ENCODE assay signal across 15 cellular contexts in genomic region chr22:11066458-11067285, GRCh38.
DNase-seq lines count a peak whose midpoint lies in the region; ATAC-seq and TF ChIP-seq lines count a peak whose summit lies in the region.
"Had no signal": no experiment of that assay in that cellular context is flagged by ENCODE, and none has a peak within 500 bp of the region (broad histone marks: within the 10 kb centered on the region; RNA-seq: fewer than 3 reads in every experiment).

No MANE protein-coding gene starts in this region.

- H3K4me1 ChIP-seq in left ventricle myocardium inferior: no peaks in the 10 kb centered on the region
- no peaks in the 10 kb centered on the region for H3K4me1 ChIP-seq in gastroesophageal sphincter
- no peaks in the 10 kb centered on the region for H3K4me1 ChIP-seq in mucosa of descending colon (ENCODE audit: low read depth)
- no peaks in the 10 kb centered on the region for H3K4me1 ChIP-seq in aorta (ENCODE audit: control insufficient read depth in 1 of 2, insufficient read depth in 2 of 2, low read length in 2 of 2)
- H3K4me1 ChIP-seq: uterus had no signal

- H3K27ac ChIP-seq in left ventricle myocardium inferior (replicated peaks) (no peak overlapping the region), gastroesophageal sphincter (no peak overlapping the region), aorta (ENCODE audit: low read depth in 1 of 2, low read length in 2 of 2) (no peak overlapping the region)
- H3K27ac ChIP-seq: uterus had no signal

- H3K27me3 ChIP-seq in left ventricle myocardium inferior (ENCODE audit: low read depth) (peaks cover 15% of the 10 kb centered on the region), gastroesophageal sphincter (peaks cover 16% of the 10 kb centered on the region), aorta (ENCODE audit: control insufficient read depth in 1 of 2, insufficient read depth in 2 of 2, low read length in 1 of 2) (no peaks in the 10 kb centered on the region)
- H3K27me3 ChIP-seq: uterus had no signal

- H3K36me3 ChIP-seq in left ventricle myocardium inferior (no peaks in the 10 kb centered on the region), gastroesophageal sphincter (no peaks in the 10 kb centered on the region), mucosa of descending colon (ENCODE audit: low read depth) (no peaks in the 10 kb centered on the region), aorta (ENCODE audit: control insufficient read depth in 1 of 2, insufficient read depth in 2 of 2, low read length in 1 of 2) (no peaks in the 10 kb centered on the region)
- H3K36me3 ChIP-seq: uterus had no signal

- no peak for TF ChIP-seq POLR2A in gastroesophageal sphincter (IDR thresholded peaks at IDR 0.05)

- ATAC-seq in Right ventricle myocardium superior (ENCODE audit: poor library complexity) (peak; percentile 31), gastroesophageal sphincter (peak; percentile 72), mucosa of descending colon (peak; percentile 42), aorta (ENCODE audit: low FRiP score) (peak; percentile 87), HG02970 (IDR thresholded peaks at IDR 0.05; ENCODE audit: low FRiP score, unreplicated experiment) (no peak), HG03439 (IDR thresholded peaks at IDR 0.05; ENCODE audit: unreplicated experiment) (no peak)
- ATAC-seq: effector memory CD8-positive, alpha-beta T cell had no signal

- H3K4me3 ChIP-seq in left ventricle myocardium inferior: no peak overlapping the region
- no peak overlapping the region for H3K4me3 ChIP-seq in gastroesophageal sphincter
- no peak overlapping the region for H3K4me3 ChIP-seq in mucosa of descending colon
- no peak overlapping the region for H3K4me3 ChIP-seq in aorta (ENCODE audit: low read length in 2 of 2)
- H3K4me3 ChIP-seq: uterus had no signal

- no peak for TF ChIP-seq EP300 in gastroesophageal sphincter (IDR thresholded peaks at IDR 0.05)

- intact Hi-C loops in Right ventricle myocardium superior (cut with DNase I) (no loop called here), left ventricle myocardium inferior (cut with micrococcal nuclease) (no loop called here), mucosa of descending colon (cut with DNase I, micrococcal nuclease) (no loop called here), aorta (cut with DNase I) (no loop called here)

- TF ChIP-seq CTCF in left ventricle myocardium inferior (IDR thresholded peaks at IDR 0.05; ENCODE audit: borderline replicate concordance): no peak
- TF ChIP-seq CTCF in gastroesophageal sphincter (IDR thresholded peaks at IDR 0.05): no peak
- TF ChIP-seq CTCF in mucosa of descending colon (IDR thresholded peaks at IDR 0.05): no peak

- 72 to 75% methylated on average over 28 to 29 of the region's 29 CpGs for WGBS in gastroesophageal sphincter (ENCODE audit: low coverage in 1 of 2), 2 donors
- WGBS in aorta, 2 donors: 77 to 79% methylated on average over 29 of the region's 29 CpGs

- H3K9me3 ChIP-seq in left ventricle myocardium inferior (replicated peaks) (peaks cover 37% of the 10 kb centered on the region), gastroesophageal sphincter (peaks cover 0 to 38% (median 0%) of the 10 kb centered on the region in 3 donors), mucosa of descending colon (peaks cover 59% of the 10 kb centered on the region), aorta (ENCODE audit: control insufficient read depth, low read length) (peaks cover 1% of the 10 kb centered on the region)

- DNase-seq in Right ventricle myocardium superior (peak; percentile 51), left ventricle myocardium inferior (no peak), mucosa of descending colon (peak in 1 of 3 donors; percentile 67), aorta (peak in 1 of 2 donors; percentile 84), NCI-H510A treated with DMSO at 0.1 percent for 48 hours (lab: John Stamatoyannopoulos, UW) (no peak)
- DNase-seq: ACHN; activated CD4-positive, alpha-beta T cell treated with anti-CD3 and anti-CD28 coated beads for 1 hour; activated T-cell treated with anti-CD3 and anti-CD28 coated beads, Interleukin-2, amount 50 U/mL, for 4 hours; effector memory CD8-positive, alpha-beta T cell; occipital lobe; SW 1271; uterus had no signal

Comparison
In these comparisons a context has a peak if more than half of its experiments do, and no peak if none do; other contexts are left out.
1. ATAC-seq: peak in Right ventricle myocardium superior (single experiment), gastroesophageal sphincter (single experiment), mucosa of descending colon (single experiment) and aorta (single experiment); none in HG02970 (single experiment) and HG03439 (single experiment).